Comparison of ENCODE assay signal across 11 cellular contexts in genomic region chr3:141386080-141386594, GRCh38. TPM values are rescaled to one million over a fixed set of nuclear protein-coding genes. Genes with fewer than 3 reads are reported as not detected.
A peak's percentile ranks its signal among the peaks of the same experiment; 100 is the strongest.
DNase-seq lines count a peak whose midpoint lies in the region; TF ChIP-seq lines count a peak whose summit lies in the region.
"Had no signal": no experiment of that assay in that cellular context is flagged by ENCODE, and none has a peak within 500 bp of the region (broad histone marks: within the 10 kb centered on the region; RNA-seq: fewer than 3 reads in every experiment).

No MANE protein-coding gene starts in this region.

- H3K4me3 ChIP-seq in A673 (ENCODE audit: low read depth, low read length, poor library complexity, severe bottlenecking) (peak overlapping the region; percentile 46), mesodermal cell (ENCODE audit: extremely low read depth, insufficient read depth, low read length, poor library complexity, severe bottlenecking) (no peak overlapping the region)

- H3K36me3 Mint-ChIP-seq in IgD-negative memory B cell: peaks cover 5% of the 10 kb centered on the region
- peaks cover 3% of the 10 kb centered on the region for H3K36me3 Mint-ChIP-seq in brain
- peaks cover 2% of the 10 kb centered on the region for H3K36me3 Mint-ChIP-seq in activated naive CD4-positive, alpha-beta T cell treated with anti-CD3 and anti-CD28 coated beads, Interleukin-2, amount 10 ng/mL, durations not matched to agents 7 days and 5 days
- no peaks in the 10 kb centered on the region for H3K36me3 Mint-ChIP-seq in activated naive CD4-positive, alpha-beta T cell treated with anti-CD3 and anti-CD28 coated beads for 36 hours (ENCODE audit: low read depth)
- H3K36me3 Mint-ChIP-seq: CD14-positive monocyte had no signal

- peak overlapping the region; percentile 16 to 94 (median 70) for H3K27ac Mint-ChIP-seq in IgD-negative memory B cell
- peak overlapping the region; percentile 92 to 100 (median 96) for H3K27ac Mint-ChIP-seq in brain
- no peak overlapping the region for H3K27ac Mint-ChIP-seq in activated naive CD4-positive, alpha-beta T cell treated with anti-CD3 and anti-CD28 coated beads, Interleukin-2, amount 10 ng/mL, durations not matched to agents 7 days and 5 days
- H3K27ac Mint-ChIP-seq in activated naive CD4-positive, alpha-beta T cell treated with anti-CD3 and anti-CD28 coated beads for 36 hours: no peak overlapping the region
- H3K27ac Mint-ChIP-seq: CD14-positive monocyte had no signal

- POLR2A ChIA-PET in A673 (lab: Charles Lee; ENCODE audit: low non-redundant PET): interaction anchor here (0.6 kb wide), 1 partner anchor 26 kb away, joined by 6 read pairs; no protein-coding TSS in a partner anchor

- TSS peak; percentile 86 for BruUV-seq in A673 (replicated peaks; lab: Mats Ljungman, UMichigan)

- CTCF ChIA-PET in A673 (lab: Charles Lee): interaction anchor here (0.8 to 1.6 kb wide), 2 partner anchors 25 to 27 kb away, joined by 3 to 5 read pairs; no protein-coding TSS in a partner anchor
- CTCF ChIA-PET in activated naive CD4-positive, alpha-beta T cell treated with anti-CD3 and anti-CD28 coated beads, Interleukin-2, amount 10 ng/mL, durations not matched to agents 7 days and 5 days (lab: Charles Lee): interaction anchor here (1.1 to 4.4 kb wide), 6 partner anchors 13 to 55 kb away, joined by 3 to 18 read pairs (median 4); no protein-coding TSS in a partner anchor
- CTCF ChIA-PET in activated naive CD4-positive, alpha-beta T cell treated with anti-CD3 and anti-CD28 coated beads for 36 hours (lab: Charles Lee): interaction anchor here (1.0 to 1.8 kb wide), 3 partner anchors 11 to 74 kb away, joined by 3 to 9 read pairs (median 3); no protein-coding TSS in a partner anchor

- H3K27me3 ChIP-seq in A673 (replicated peaks; ENCODE audit: insufficient read depth, low read depth, low read length, poor library complexity): no peaks in the 10 kb centered on the region

- H3K27ac ChIP-seq in A673 (ENCODE audit: low read depth, low read length, poor library complexity, severe bottlenecking) (peak overlapping the region; percentile 73), mesodermal cell (ENCODE audit: low read depth, low read length, severe bottlenecking) (peak overlapping the region; percentile 4)

- H3K27me3 Mint-ChIP-seq in IgD-negative memory B cell (no peaks in the 10 kb centered on the region), brain (no peaks in the 10 kb centered on the region)
- peaks cover 6% of the 10 kb centered on the region for H3K27me3 Mint-ChIP-seq in activated naive CD4-positive, alpha-beta T cell treated with anti-CD3 and anti-CD28 coated beads, Interleukin-2, amount 10 ng/mL, durations not matched to agents 7 days and 5 days
- H3K27me3 Mint-ChIP-seq in activated naive CD4-positive, alpha-beta T cell treated with anti-CD3 and anti-CD28 coated beads for 36 hours (ENCODE audit: low read depth): no peaks in the 10 kb centered on the region

- H3K9me3 Mint-ChIP-seq in IgD-negative memory B cell: no peaks in the 10 kb centered on the region
- H3K9me3 Mint-ChIP-seq in brain: peaks cover 0 to 7% (median 2%) of the 10 kb centered on the region in 5 experiments
- H3K9me3 Mint-ChIP-seq in activated naive CD4-positive, alpha-beta T cell treated with anti-CD3 and anti-CD28 coated beads, Interleukin-2, amount 10 ng/mL, durations not matched to agents 7 days and 5 days: no peaks in the 10 kb centered on the region
- H3K9me3 Mint-ChIP-seq in activated naive CD4-positive, alpha-beta T cell treated with anti-CD3 and anti-CD28 coated beads for 36 hours: no peaks in the 10 kb centered on the region
- H3K9me3 Mint-ChIP-seq: CD14-positive monocyte had no signal

- WGBS in mesodermal cell (ENCODE audit: insufficient coverage in 2 of 2), 2 experiments: 83% methylated on average over 1 of the region's 6 CpGs; no CpG with 5 or more reads in 1 of the 2 experiments

- peak overlapping the region; percentile 75 to 93 (median 88) for H3K4me3 Mint-ChIP-seq in IgD-negative memory B cell
- peak overlapping the region; percentile 75 to 91 (median 89) for H3K4me3 Mint-ChIP-seq in brain
- H3K4me3 Mint-ChIP-seq in activated naive CD4-positive, alpha-beta T cell treated with anti-CD3 and anti-CD28 coated beads, Interleukin-2, amount 10 ng/mL, durations not matched to agents 7 days and 5 days: no peak overlapping the region
- H3K4me3 Mint-ChIP-seq in activated naive CD4-positive, alpha-beta T cell treated with anti-CD3 and anti-CD28 coated beads for 36 hours: no peak overlapping the region
- H3K4me3 Mint-ChIP-seq: CD14-positive monocyte had no signal

- H3K9me3 ChIP-seq in A673 (ENCODE audit: low read depth, low read length, poor library complexity, severe bottlenecking): no peaks in the 10 kb centered on the region
- no peaks in the 10 kb centered on the region for H3K9me3 ChIP-seq in mesodermal cell (ENCODE audit: control insufficient read depth, low read length)

- H3K4me1 ChIP-seq in A673 (ENCODE audit: insufficient read depth, low read length, poor library complexity, severe bottlenecking) (peaks cover 47% of the 10 kb centered on the region), mesodermal cell (ENCODE audit: control insufficient read depth, insufficient read depth, low read length, poor library complexity, severe bottlenecking) (no peaks in the 10 kb centered on the region)

- no peak for DNase-seq in A673 (ENCODE audit: low spot score)
- no peak for DNase-seq in NCI-H146 treated with DMSO at 0.1 percent for 48 hours (lab: John Stamatoyannopoulos, UW; ENCODE audit: unreplicated experiment)
- DNase-seq in activated naive CD4-positive, alpha-beta T cell treated with anti-CD3 and anti-CD28 coated beads, Interleukin-2, amount 10 ng/mL, durations not matched to agents 7 days and 5 days: no peak
- DNase-seq in activated naive CD4-positive, alpha-beta T cell treated with anti-CD3 and anti-CD28 coated beads for 36 hours: no peak
- no peak for DNase-seq in NK-92 (lab: John Stamatoyannopoulos, UW; ENCODE audit: unreplicated experiment)
- DNase-seq: amniotic stem cell, NCI-H446 treated with DMSO at 0.1 percent for 48 hours had no signal

- H3K4me1 Mint-ChIP-seq in IgD-negative memory B cell: peaks cover 37 to 46% (median 40%) of the 10 kb centered on the region in 3 donors
- peaks cover 79% of the 10 kb centered on the region for H3K4me1 Mint-ChIP-seq in brain
- peaks cover 10% of the 10 kb centered on the region for H3K4me1 Mint-ChIP-seq in activated naive CD4-positive, alpha-beta T cell treated with anti-CD3 and anti-CD28 coated beads, Interleukin-2, amount 10 ng/mL, durations not matched to agents 7 days and 5 days
- H3K4me1 Mint-ChIP-seq in activated naive CD4-positive, alpha-beta T cell treated with anti-CD3 and anti-CD28 coated beads for 36 hours (ENCODE audit: low read depth): peaks cover 4% of the 10 kb centered on the region

- H3K36me3 ChIP-seq in A673 (ENCODE audit: insufficient read depth, low read length, poor library complexity, severe bottlenecking) (no peaks in the 10 kb centered on the region), mesodermal cell (ENCODE audit: control insufficient read depth, insufficient read depth, low read length) (peaks cover 62% of the 10 kb centered on the region)

- no peak for TF ChIP-seq CTCF in A673 (conservative IDR thresholded peaks at IDR 0.05; ENCODE audit: low read depth, low read length)
- TF ChIP-seq CTCF in brain (conservative IDR thresholded peaks at IDR 0.05): no peak

- intact Hi-C loops in A673 (cut with micrococcal nuclease; ENCODE audit: unreplicated experiment): no loop called here
- intact Hi-C loops in activated naive CD4-positive, alpha-beta T cell treated with anti-CD3 and anti-CD28 coated beads for 36 hours (cut with micrococcal nuclease): no loop called here

RNA-seq across cellular contexts. Expression of gene ZBTB38, which starts 17.8 kb away (rescaled TPM):
- 19.1 and 23.7 TPM in 2 replicates for total RNA-seq in A673 (2021)
- polyA plus RNA-seq in IgD-negative memory B cell (113 TPM), brain (ENCODE audit: insufficient read depth, low read depth, low replicate concordance) (6.0 TPM)
- polyA plus RNA-seq in mesodermal cell (2013, experiment 1 of 2): 37.0 TPM
- 34.1 TPM for polyA plus RNA-seq in mesodermal cell (2013, experiment 2 of 2)
- 10 to 100 TPM; 16.3 to 18.6 TPM for total RNA-seq in activated naive CD4-positive, alpha-beta T cell treated with anti-CD3 and anti-CD28 coated beads for 36 hours

Comparison
In these comparisons a context has a peak if more than half of its experiments do, and no peak if none do; other contexts are left out.
1. H3K27ac Mint-ChIP-seq: peak in IgD-negative memory B cell (3 of 3) and brain (5 of 5); none in activated naive CD4-positive, alpha-beta T cell treated with anti-CD3 and anti-CD28 coated beads, Interleukin-2, amount 10 ng/mL, durations not matched to agents 7 days and 5 days (single experiment) and activated naive CD4-positive, alpha-beta T cell treated with anti-CD3 and anti-CD28 coated beads for 36 hours (single experiment).
2. H3K4me3 Mint-ChIP-seq: peak in IgD-negative memory B cell (4 of 4) and brain (5 of 5); none in activated naive CD4-positive, alpha-beta T cell treated with anti-CD3 and anti-CD28 coated beads, Interleukin-2, amount 10 ng/mL, durations not matched to agents 7 days and 5 days (single experiment) and activated naive CD4-positive, alpha-beta T cell treated with anti-CD3 and anti-CD28 coated beads for 36 hours (single experiment).